Comparison of ENCODE assay signal across 16 cellular contexts in genomic region chr6:45715508-45715803, GRCh38.
DNase-seq lines count a peak whose midpoint lies in the region; ATAC-seq, FAIRE-seq and TF ChIP-seq lines count a peak whose summit lies in the region.
"Had no signal": no experiment of that assay in that cellular context is flagged by ENCODE, and none has a peak within 500 bp of the region (broad histone marks: within the 10 kb centered on the region; RNA-seq: fewer than 3 reads in every experiment).

No MANE protein-coding gene starts in this region.

- CTCF ChIA-PET in activated CD8-positive, alpha-beta T cell treated with anti-CD3 and anti-CD28 coated beads for 36 hours (lab: Charles Lee), result interaction anchor here (0.8 to 2.1 kb wide), 5 partner anchors 13 to 1240 kb away, joined by 3 to 17 read pairs (median 6); no protein-coding TSS in a partner anchor
- CTCF ChIA-PET in activated CD8-positive, alpha-beta T cell treated with anti-CD3 and anti-CD28 coated beads, Interleukin-2, amount 10 ng/mL, durations not matched to agents 7 days and 5 days (lab: Charles Lee), result interaction anchor here (1.0 to 2.1 kb wide), 12 partner anchors 11 to 1246 kb away, joined by 3 to 27 read pairs (median 6); partner anchors contain the start of gene SUPT3H
- CTCF ChIA-PET in activated CD4-positive, alpha-beta memory T cell treated with anti-CD3 and anti-CD28 coated beads for 36 hours (lab: Charles Lee), result interaction anchor here (1.1 to 2.4 kb wide), 8 partner anchors 12 to 296 kb away, joined by 3 to 26 read pairs (median 6); no protein-coding TSS in a partner anchor

- no peak for TF ChIP-seq CTCF in activated CD8-positive, alpha-beta T cell treated with anti-CD3 and anti-CD28 coated beads for 36 hours (IDR thresholded peaks at IDR 0.05)
- no peak for TF ChIP-seq CTCF in type B pancreatic cell (conservative IDR thresholded peaks at IDR 0.05)

- intact Hi-C loops in activated CD8-positive, alpha-beta T cell treated with anti-CD3 and anti-CD28 coated beads for 36 hours (cut with micrococcal nuclease), result loop anchor here (2.0 to 10.0 kb wide), 3 partner anchors 107 to 1061 kb away; no protein-coding TSS in a partner anchor
- intact Hi-C loops in activated CD4-positive, alpha-beta memory T cell treated with anti-CD3 and anti-CD28 coated beads for 36 hours (cut with micrococcal nuclease), result loop anchor here (2.0 to 10.0 kb wide), 3 partner anchors 157 to 781 kb away; no protein-coding TSS in a partner anchor

- H3K36me3 Mint-ChIP-seq in activated CD8-positive, alpha-beta T cell treated with anti-CD3 and anti-CD28 coated beads for 36 hours (ENCODE audit: low read depth), result no peaks in the 10 kb centered on the region
- no peaks in the 10 kb centered on the region for H3K36me3 Mint-ChIP-seq in activated CD8-positive, alpha-beta T cell treated with anti-CD3 and anti-CD28 coated beads, Interleukin-2, amount 10 ng/mL, durations not matched to agents 7 days and 5 days (ENCODE audit: low read depth)
- H3K36me3 Mint-ChIP-seq in activated CD4-positive, alpha-beta memory T cell treated with anti-CD3 and anti-CD28 coated beads for 36 hours, result no peaks in the 10 kb centered on the region
- no peaks in the 10 kb centered on the region for H3K36me3 Mint-ChIP-seq in type B pancreatic cell

- peak; percentile 32 for DNase-seq in activated CD8-positive, alpha-beta T cell treated with anti-CD3 and anti-CD28 coated beads for 36 hours
- no peak for DNase-seq in activated CD8-positive, alpha-beta T cell treated with anti-CD3 and anti-CD28 coated beads, Interleukin-2, amount 10 ng/mL, durations not matched to agents 7 days and 5 days
- DNase-seq in GM12892 (ENCODE audit: insufficient read length) (no peak), type B pancreatic cell (ENCODE audit: extremely low spot score, unreplicated experiment) (no peak)
- DNase-seq in activated CD4-positive, alpha-beta memory T cell treated with anti-CD3 and anti-CD28 coated beads for 36 hours, result peak; percentile 34
- DNase-seq in stimulated activated CD8-positive, alpha-beta memory T cell treated with anti-CD3 and anti-CD28 coated beads, Interleukin-4, amount 100 ng/mL, for 48 hours, result peak; percentile 47
- DNase-seq: COR-L47, EL, H7, Karpas-422, MM.1S, NCI-H2107, NCI-H2227 treated with DMSO at 0.1 percent for 48 hours, NCI-H524 treated with DMSO at 0.1 percent for 48 hours had no signal

- H3K4me1 Mint-ChIP-seq in activated CD8-positive, alpha-beta T cell treated with anti-CD3 and anti-CD28 coated beads for 36 hours (ENCODE audit: low read depth), result peaks cover 55% of the 10 kb centered on the region
- peaks cover 36% of the 10 kb centered on the region for H3K4me1 Mint-ChIP-seq in activated CD8-positive, alpha-beta T cell treated with anti-CD3 and anti-CD28 coated beads, Interleukin-2, amount 10 ng/mL, durations not matched to agents 7 days and 5 days (ENCODE audit: low read depth)
- H3K4me1 Mint-ChIP-seq in activated CD4-positive, alpha-beta memory T cell treated with anti-CD3 and anti-CD28 coated beads for 36 hours (ENCODE audit: low read depth), result peaks cover 69% of the 10 kb centered on the region
- H3K4me1 Mint-ChIP-seq in type B pancreatic cell (ENCODE audit: unreplicated experiment), result peaks cover 21% of the 10 kb centered on the region

- POLR2A ChIA-PET in activated CD8-positive, alpha-beta T cell treated with anti-CD3 and anti-CD28 coated beads for 36 hours (lab: Charles Lee), result no interaction called here
- POLR2A ChIA-PET in activated CD8-positive, alpha-beta T cell treated with anti-CD3 and anti-CD28 coated beads, Interleukin-2, amount 10 ng/mL, durations not matched to agents 7 days and 5 days (lab: Charles Lee), result no interaction called here
- POLR2A ChIA-PET in activated CD4-positive, alpha-beta memory T cell treated with anti-CD3 and anti-CD28 coated beads for 36 hours (lab: Charles Lee), result interaction anchor here (0.5 to 2.3 kb wide), 6 partner anchors 12 to 354 kb away, joined by 3 to 29 read pairs (median 6); no protein-coding TSS in a partner anchor

- H3K4me3 Mint-ChIP-seq in activated CD8-positive, alpha-beta T cell treated with anti-CD3 and anti-CD28 coated beads for 36 hours, result no peak overlapping the region
- no peak overlapping the region for H3K4me3 Mint-ChIP-seq in activated CD8-positive, alpha-beta T cell treated with anti-CD3 and anti-CD28 coated beads, Interleukin-2, amount 10 ng/mL, durations not matched to agents 7 days and 5 days
- no peak overlapping the region for H3K4me3 Mint-ChIP-seq in activated CD4-positive, alpha-beta memory T cell treated with anti-CD3 and anti-CD28 coated beads for 36 hours
- H3K4me3 Mint-ChIP-seq in type B pancreatic cell, result no peak overlapping the region

- ATAC-seq in activated CD8-positive, alpha-beta T cell treated with anti-CD3 and anti-CD28 coated beads for 36 hours, result no peak
- ATAC-seq in activated CD8-positive, alpha-beta T cell treated with anti-CD3 and anti-CD28 coated beads, Interleukin-2, amount 10 ng/mL, durations not matched to agents 7 days and 5 days, result no peak
- ATAC-seq in GM21737 (IDR thresholded peaks at IDR 0.05; ENCODE audit: unreplicated experiment) (no peak), HG03460 (IDR thresholded peaks at IDR 0.05; ENCODE audit: unreplicated experiment) (no peak)

- H3K27me3 Mint-ChIP-seq in activated CD8-positive, alpha-beta T cell treated with anti-CD3 and anti-CD28 coated beads for 36 hours, result no peaks in the 10 kb centered on the region
- no peaks in the 10 kb centered on the region for H3K27me3 Mint-ChIP-seq in activated CD8-positive, alpha-beta T cell treated with anti-CD3 and anti-CD28 coated beads, Interleukin-2, amount 10 ng/mL, durations not matched to agents 7 days and 5 days (ENCODE audit: low read depth)
- H3K27me3 Mint-ChIP-seq in activated CD4-positive, alpha-beta memory T cell treated with anti-CD3 and anti-CD28 coated beads for 36 hours, result no peaks in the 10 kb centered on the region
- H3K27me3 Mint-ChIP-seq in type B pancreatic cell, result peaks cover 29% of the 10 kb centered on the region

- TF ChIP-seq POLR2A in GM12892 (IDR thresholded peaks at IDR 0.05; ENCODE audit: low read depth, low read length), result no peak

- H3K9me3 Mint-ChIP-seq in activated CD8-positive, alpha-beta T cell treated with anti-CD3 and anti-CD28 coated beads for 36 hours, result no peaks in the 10 kb centered on the region
- H3K9me3 Mint-ChIP-seq in activated CD8-positive, alpha-beta T cell treated with anti-CD3 and anti-CD28 coated beads, Interleukin-2, amount 10 ng/mL, durations not matched to agents 7 days and 5 days (ENCODE audit: insufficient read depth), result no peaks in the 10 kb centered on the region
- H3K9me3 Mint-ChIP-seq in activated CD4-positive, alpha-beta memory T cell treated with anti-CD3 and anti-CD28 coated beads for 36 hours, result no peaks in the 10 kb centered on the region
- H3K9me3 Mint-ChIP-seq in type B pancreatic cell, result no peaks in the 10 kb centered on the region

- FAIRE-seq in GM12892 (lab: Jason Lieb, UNC), result peak; percentile 46

- H3K27ac Mint-ChIP-seq in activated CD8-positive, alpha-beta T cell treated with anti-CD3 and anti-CD28 coated beads for 36 hours, result peak overlapping the region; percentile 90
- no peak overlapping the region for H3K27ac Mint-ChIP-seq in activated CD8-positive, alpha-beta T cell treated with anti-CD3 and anti-CD28 coated beads, Interleukin-2, amount 10 ng/mL, durations not matched to agents 7 days and 5 days
- H3K27ac Mint-ChIP-seq in activated CD4-positive, alpha-beta memory T cell treated with anti-CD3 and anti-CD28 coated beads for 36 hours, result peak overlapping the region; percentile 93
- no peak overlapping the region for H3K27ac Mint-ChIP-seq in type B pancreatic cell

Comparison
In these comparisons a context has a peak if more than half of its experiments do, and no peak if none do; other contexts are left out.
1. DNase-seq: peak in activated CD8-positive, alpha-beta T cell treated with anti-CD3 and anti-CD28 coated beads for 36 hours (single experiment), activated CD4-positive, alpha-beta memory T cell treated with anti-CD3 and anti-CD28 coated beads for 36 hours (single experiment) and stimulated activated CD8-positive, alpha-beta memory T cell treated with anti-CD3 and anti-CD28 coated beads, Interleukin-4, amount 100 ng/mL, for 48 hours (single experiment); none in activated CD8-positive, alpha-beta T cell treated with anti-CD3 and anti-CD28 coated beads, Interleukin-2, amount 10 ng/mL, durations not matched to agents 7 days and 5 days (single experiment), GM12892 (single experiment) and type B pancreatic cell (single experiment).
2. H3K27ac Mint-ChIP-seq: peak in activated CD8-positive, alpha-beta T cell treated with anti-CD3 and anti-CD28 coated beads for 36 hours (single experiment) and activated CD4-positive, alpha-beta memory T cell treated with anti-CD3 and anti-CD28 coated beads for 36 hours (single experiment); none in activated CD8-positive, alpha-beta T cell treated with anti-CD3 and anti-CD28 coated beads, Interleukin-2, amount 10 ng/mL, durations not matched to agents 7 days and 5 days (single experiment) and type B pancreatic cell (single experiment).